19 cellular contexts compared by ENCODE assay signal in genomic region chr11:126701555-126701897, GRCh38.
DNase-seq lines count a peak whose midpoint lies in the region; ATAC-seq and TF ChIP-seq lines count a peak whose summit lies in the region.
"Had no signal": no experiment of that assay in that cellular context is flagged by ENCODE, and none has a peak within 500 bp of the region (broad histone marks: within the 10 kb centered on the region; RNA-seq: fewer than 3 reads in every experiment).

No MANE protein-coding gene starts in this region.

- H3K79me1 ChIP-seq in neuronal stem cell (ENCODE audit: low read depth, low read length): no peaks in the 10 kb centered on the region

- DNase-seq in neuronal stem cell (ENCODE audit: low spot score) (no peak), D341Med (ENCODE audit: low spot score) (no peak), SIG-M5 (lab: John Stamatoyannopoulos, UW) (no peak), 8988T (no peak)
- DNase-seq: Calu3; CD8-positive, alpha-beta T cell; DMS53; EL; HCEC 1CT; NCI-H1105; NCI-H2081; NCI-H2171 treated with DMSO at 0.1 percent for 48 hours; NCI-H446 treated with DMSO at 0.1 percent for 48 hours; Right ventricle myocardium superior had no signal

- H2BK120ac ChIP-seq in neuronal stem cell (ENCODE audit: low read depth, low read length): no peak overlapping the region

- H2AFZ ChIP-seq in KMS-11 (ENCODE audit: low read depth) (peak overlapping the region; percentile 39; the same call in 1 of the 2 replicates), neuronal stem cell (ENCODE audit: low read length) (no peak overlapping the region)

- H3K36me3 ChIP-seq in KMS-11 (ENCODE audit: insufficient read depth): no peaks in the 10 kb centered on the region
- no peaks in the 10 kb centered on the region for H3K36me3 ChIP-seq in neuronal stem cell (replicated peaks in 1 of 2; ENCODE audit: control insufficient read depth in 2 of 2, insufficient read depth in 2 of 2, low read length in 2 of 2)
- H3K36me3 ChIP-seq: BLaER1 treated with 17β-estradiol and CSF1 and Interleukin-3, amounts not matched to agents 10 nM and 100 nM had no signal

- H3K14ac ChIP-seq in neuronal stem cell (ENCODE audit: low read length): no peak overlapping the region

- H3K9ac ChIP-seq in KMS-11 (peak overlapping the region; percentile 64), neuronal stem cell (ENCODE audit: low read depth, low read length, poor library complexity) (no peak overlapping the region)
- H3K9ac ChIP-seq: BLaER1 treated with 17β-estradiol and CSF1 and Interleukin-3, amounts not matched to agents 10 nM and 100 nM had no signal

- no peak overlapping the region for H3K4me3 ChIP-seq in KMS-11 (IDR thresholded peaks at IDR 0.05; ENCODE audit: insufficient read depth, low read depth, low read length)
- no peak overlapping the region for H3K4me3 ChIP-seq in neuronal stem cell (ENCODE audit: low read length in 2 of 2)
- H3K4me3 ChIP-seq: BLaER1 treated with 17β-estradiol and CSF1 and Interleukin-3, amounts not matched to agents 10 nM and 100 nM; SK-N-MC had no signal

- no peak overlapping the region for H2BK5ac ChIP-seq in neuronal stem cell (ENCODE audit: low read length)

- H3K4me2 ChIP-seq in KMS-11 (peak overlapping the region; percentile 99), neuronal stem cell (ENCODE audit: insufficient read depth, low read length, poor library complexity, severe bottlenecking) (no peak overlapping the region)

- no peak overlapping the region for H4K8ac ChIP-seq in neuronal stem cell (ENCODE audit: low read depth, low read length)

- H3K4me1 ChIP-seq in KMS-11 (ENCODE audit: low read depth, poor library complexity, severe bottlenecking): peaks cover 71% of the 10 kb centered on the region
- H3K4me1 ChIP-seq in neuronal stem cell (ENCODE audit: control insufficient read depth in 2 of 2, insufficient read depth in 1 of 2, low read depth in 1 of 2, low read length in 2 of 2): peaks cover 0 to 32% of the 10 kb centered on the region in 2 donors

- H3K27me3 ChIP-seq in KMS-11 (ENCODE audit: insufficient read depth, low read depth) (no peaks in the 10 kb centered on the region), neuronal stem cell (ENCODE audit: control insufficient read depth in 3 of 3, insufficient read depth in 3 of 3, low read depth in 1 of 3, low read length in 3 of 3) (no peaks in the 10 kb centered on the region)
- H3K27me3 ChIP-seq: BLaER1 treated with 17β-estradiol and CSF1 and Interleukin-3, amounts not matched to agents 10 nM and 100 nM had no signal

- no peak overlapping the region for H2BK12ac ChIP-seq in neuronal stem cell (ENCODE audit: low read length)

- H3K79me2 ChIP-seq in KMS-11 (ENCODE audit: insufficient read depth, low read depth): no peaks in the 10 kb centered on the region

- H2AK5ac ChIP-seq in neuronal stem cell (ENCODE audit: low read depth, low read length): no peak overlapping the region

- H3K27ac ChIP-seq in KMS-11 (peak overlapping the region; percentile 99), cingulate gyrus (ENCODE audit: low read depth, low read length) (peak overlapping the region; percentile 71), neuronal stem cell (replicated peaks; ENCODE audit: low read length) (peak overlapping the region; percentile 56)
- H3K27ac ChIP-seq: BLaER1 treated with 17β-estradiol and CSF1 and Interleukin-3, amounts not matched to agents 10 nM and 100 nM; SK-N-MC had no signal

- peak; percentile 14 for ATAC-seq in GM18511 (IDR thresholded peaks at IDR 0.05; ENCODE audit: unreplicated experiment)
- ATAC-seq: CD8-positive, alpha-beta T cell had no signal

- no peak overlapping the region for H3K18ac ChIP-seq in neuronal stem cell (ENCODE audit: low read length)

- TF ChIP-seq CTCF in KMS-11 (conservative IDR thresholded peaks at IDR 0.05; ENCODE audit: low read depth, low read length): no peak

- no peak overlapping the region for H3K23ac ChIP-seq in neuronal stem cell (ENCODE audit: low read depth, low read length, poor library complexity)

- no peak overlapping the region for H2BK15ac ChIP-seq in neuronal stem cell (ENCODE audit: low read length)

- H3K9me3 ChIP-seq in neuronal stem cell (replicated peaks in 1 of 2; ENCODE audit: control insufficient read depth in 2 of 2, insufficient read depth in 1 of 2, low read depth in 1 of 2, low read length in 2 of 2): no peaks in the 10 kb centered on the region
- H3K9me3 ChIP-seq: BLaER1 treated with 17β-estradiol and CSF1 and Interleukin-3, amounts not matched to agents 10 nM and 100 nM had no signal

- H4K91ac ChIP-seq in neuronal stem cell (ENCODE audit: low read depth, low read length, poor library complexity): no peak overlapping the region

- no peak overlapping the region for H3K4ac ChIP-seq in neuronal stem cell (ENCODE audit: low read length)

- no CpG with 5 or more reads among the region's 2 CpGs for WGBS in neuronal stem cell (ENCODE audit: extremely low coverage in 2 of 2, insufficient read length in 2 of 2, insufficient replicate concordance in 1 of 2), 2 donors

- no peaks in the 10 kb centered on the region for H4K20me1 ChIP-seq in KMS-11 (ENCODE audit: insufficient read depth)
- H4K20me1 ChIP-seq: BLaER1 treated with 17β-estradiol and CSF1 and Interleukin-3, amounts not matched to agents 10 nM and 100 nM had no signal
